11 cellular contexts compared by ENCODE assay signal in genomic region chr1:158407092-158407491, GRCh38. TPM values are rescaled to one million over a fixed set of nuclear protein-coding genes. Genes with fewer than 3 reads are reported as not detected.
"Had no signal": no experiment of that assay in that cellular context is flagged by ENCODE, and none has a peak within 500 bp of the region (broad histone marks: within the 10 kb centered on the region; RNA-seq: fewer than 3 reads in every experiment).

No MANE protein-coding gene starts in this region.

- ATAC-seq: GM23338, HCT116 had no signal

- H2AFZ ChIP-seq: GM23248, GM23338 had no signal

- DNase-seq: GM23248, GOT3, H7, H9, HCEC 1CT, HFFc6 had no signal

- H3K4me2 ChIP-seq: GM23338 had no signal

- H3K27ac ChIP-seq: GM23248 had no signal

- H3K27ac Mint-ChIP-seq: GM23338, H9, HFFc6 had no signal

- H3K4me1 Mint-ChIP-seq: H9 had no signal

- H3K9me3 Mint-ChIP-seq: GM23338, H9 had no signal

- H3K4me1 ChIP-seq: HAP-1 had no signal

- H3K4me3 Mint-ChIP-seq: GM23338, H9, HFFc6 had no signal

- H3K9me3 ChIP-seq: HAP-1 had no signal

- H3K9ac ChIP-seq: GM23248 had no signal

- H3K36me3 ChIP-seq: HAP-1 had no signal

- H3K4me3 ChIP-seq: GM23248, GM23338, HAP-1 had no signal

RNA-seq across cellular contexts. Expression of gene OR10T2, which starts 7.8 kb away (rescaled TPM):
- total RNA-seq: GM23248, GM23338, H1, H4, H7, H9, HFFc6 had no signal
- polyA plus RNA-seq: GM23248, GM23338, H1 had no signal

RNA-seq across cellular contexts. Expression of gene OR10K2, which starts 18.9 kb away (rescaled TPM):
- total RNA-seq: GM23248, GM23338, H1, H4, H7, H9, HFFc6 had no signal
- polyA plus RNA-seq: GM23248, GM23338, H1 had no signal

RNA-seq across cellular contexts. Expression of gene CD1E, which starts 53.4 kb away (rescaled TPM):
- total RNA-seq: GM23248, GM23338, H1, H4, H7, H9, HFFc6 had no signal
- polyA plus RNA-seq: GM23248, GM23338, H1 had no signal

RNA-seq across cellular contexts. Expression of gene OR10K1, which starts 54.5 kb away (rescaled TPM):
- total RNA-seq: GM23248, GM23338, H1, H4, H7, H9, HFFc6 had no signal
- polyA plus RNA-seq: GM23248, GM23338, H1 had no signal
